Comparison of ENCODE assay signal across 1 cellular context in the genomic region with DNA sequence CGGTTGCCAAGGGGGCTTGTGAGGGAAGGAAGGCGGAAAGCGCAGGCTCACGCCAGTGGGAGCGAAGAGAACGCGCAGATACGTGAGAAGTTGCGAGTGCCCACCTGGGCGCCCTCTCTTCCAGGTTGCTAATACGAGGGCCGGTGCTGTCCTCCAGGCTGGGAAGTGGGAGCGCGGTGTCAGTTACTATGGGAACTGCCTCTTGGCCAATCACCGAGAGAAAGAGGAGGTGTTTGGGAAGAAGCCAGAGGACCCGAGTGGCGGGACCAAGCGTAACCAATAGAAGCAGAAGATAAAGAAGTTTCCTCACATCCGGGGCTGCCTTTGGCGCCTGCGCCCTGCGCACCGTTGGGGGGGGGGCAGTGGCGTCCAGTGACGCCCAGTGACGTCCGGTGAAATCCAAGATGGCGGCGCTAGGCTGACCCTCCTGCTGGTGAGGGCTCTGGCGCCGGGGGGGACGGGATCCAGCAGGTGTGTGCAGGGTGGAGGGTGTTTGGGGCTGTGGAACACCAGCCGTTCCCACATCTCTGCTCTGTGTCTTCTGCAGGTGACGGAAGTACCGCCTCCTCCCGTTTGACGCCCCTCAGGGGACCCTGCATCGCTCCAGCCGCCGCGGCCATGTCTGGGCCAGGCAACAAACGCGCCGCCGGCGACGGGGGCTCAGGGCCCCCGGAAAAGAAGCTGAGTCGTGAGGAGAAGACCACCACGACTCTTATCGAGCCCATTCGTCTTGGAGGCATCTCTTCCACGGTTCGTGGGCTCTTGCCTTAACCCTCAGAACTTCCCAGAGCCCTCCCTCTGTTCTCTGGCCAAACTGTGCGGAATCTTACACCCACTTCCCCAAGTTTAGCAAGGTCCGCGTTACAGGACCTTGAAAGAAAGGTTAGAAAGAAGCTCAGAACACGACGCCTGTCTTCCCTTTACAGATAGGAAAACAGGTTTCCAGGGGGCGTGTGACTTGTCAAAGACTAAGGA.
TF ChIP-seq lines count a peak whose summit lies in the region.

CFAP119 (minus strand) TSS at position 135 of the 975 bp plus-strand sequence. CDS start 314 bp downstream, outside the sequence.
RNF40 (plus strand) TSS at position 395 of the 975 bp plus-strand sequence; CDS start at position 619, 224 bp downstream.

TF ChIP-seq in HepG2, 621 proteins besides CTCF, POLR2A, EP300 and RAD21 (continued from another document and continues in another):
- 0 out of 2 replicates have a peak, but pooled peaks have one; percentile 64 for TF ChIP-seq ERF (CRISPR knock-in tag; IDR thresholded peaks at IDR 0.05)
- TF ChIP-seq PHF20 (CRISPR knock-in tag; IDR thresholded peaks at IDR 0.05) = peak; percentile 81
- TF ChIP-seq TFDP2 (CRISPR knock-in tag; IDR thresholded peaks at IDR 0.05) = peak; percentile 85
- 0 out of 2 replicates have a peak, but pooled peaks have one; percentile 82 for TF ChIP-seq TEAD2 (CRISPR knock-in tag; IDR thresholded peaks at IDR 0.05)
- TF ChIP-seq, protein P1, sequence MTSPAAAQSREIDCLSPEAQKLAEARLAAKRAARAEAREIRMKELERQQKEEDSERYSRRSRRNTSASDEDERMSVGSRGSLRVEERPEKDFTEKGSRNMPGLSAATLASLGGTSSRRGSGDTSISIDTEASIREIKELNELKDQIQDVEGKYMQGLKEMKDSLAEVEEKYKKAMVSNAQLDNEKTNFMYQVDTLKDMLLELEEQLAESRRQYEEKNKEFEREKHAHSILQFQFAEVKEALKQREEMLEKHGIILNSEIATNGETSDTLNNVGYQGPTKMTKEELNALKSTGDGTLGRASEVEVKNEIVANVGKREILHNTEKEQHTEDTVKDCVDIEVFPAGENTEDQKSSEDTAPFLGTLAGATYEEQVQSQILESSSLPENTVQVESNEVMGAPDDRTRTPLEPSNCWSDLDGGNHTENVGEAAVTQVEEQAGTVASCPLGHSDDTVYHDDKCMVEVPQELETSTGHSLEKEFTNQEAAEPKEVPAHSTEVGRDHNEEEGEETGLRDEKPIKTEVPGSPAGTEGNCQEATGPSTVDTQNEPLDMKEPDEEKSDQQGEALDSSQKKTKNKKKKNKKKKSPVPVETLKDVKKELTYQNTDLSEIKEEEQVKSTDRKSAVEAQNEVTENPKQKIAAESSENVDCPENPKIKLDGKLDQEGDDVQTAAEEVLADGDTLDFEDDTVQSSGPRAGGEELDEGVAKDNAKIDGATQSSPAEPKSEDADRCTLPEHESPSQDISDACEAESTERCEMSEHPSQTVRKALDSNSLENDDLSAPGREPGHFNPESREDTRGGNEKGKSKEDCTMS (CRISPR knock-in tag; conservative IDR thresholded peaks at IDR 0.05) = peak; percentile 85; the same call in 1 of the 2 replicates
- TF ChIP-seq, protein P2, sequence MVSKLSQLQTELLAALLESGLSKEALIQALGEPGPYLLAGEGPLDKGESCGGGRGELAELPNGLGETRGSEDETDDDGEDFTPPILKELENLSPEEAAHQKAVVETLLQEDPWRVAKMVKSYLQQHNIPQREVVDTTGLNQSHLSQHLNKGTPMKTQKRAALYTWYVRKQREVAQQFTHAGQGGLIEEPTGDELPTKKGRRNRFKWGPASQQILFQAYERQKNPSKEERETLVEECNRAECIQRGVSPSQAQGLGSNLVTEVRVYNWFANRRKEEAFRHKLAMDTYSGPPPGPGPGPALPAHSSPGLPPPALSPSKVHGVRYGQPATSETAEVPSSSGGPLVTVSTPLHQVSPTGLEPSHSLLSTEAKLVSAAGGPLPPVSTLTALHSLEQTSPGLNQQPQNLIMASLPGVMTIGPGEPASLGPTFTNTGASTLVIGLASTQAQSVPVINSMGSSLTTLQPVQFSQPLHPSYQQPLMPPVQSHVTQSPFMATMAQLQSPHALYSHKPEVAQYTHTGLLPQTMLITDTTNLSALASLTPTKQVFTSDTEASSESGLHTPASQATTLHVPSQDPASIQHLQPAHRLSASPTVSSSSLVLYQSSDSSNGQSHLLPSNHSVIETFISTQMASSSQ (IDR thresholded peaks at IDR 0.05; ENCODE audit: low read depth) = no peak
- TF ChIP-seq, protein P2 (CRISPR knock-in tag; IDR thresholded peaks at IDR 0.05; ENCODE audit: borderline replicate concordance) = no peak; the same call in 1 of the 2 replicates
- TF ChIP-seq ZNF329 (CRISPR knock-in tag; IDR thresholded peaks at IDR 0.05; ENCODE audit: low read depth) = peak; percentile 81
- peak; percentile 62; the same call in 1 of the 2 replicates for TF ChIP-seq ZNF878 (CRISPR knock-in tag; IDR thresholded peaks at IDR 0.05)
- TF ChIP-seq, protein P3, sequence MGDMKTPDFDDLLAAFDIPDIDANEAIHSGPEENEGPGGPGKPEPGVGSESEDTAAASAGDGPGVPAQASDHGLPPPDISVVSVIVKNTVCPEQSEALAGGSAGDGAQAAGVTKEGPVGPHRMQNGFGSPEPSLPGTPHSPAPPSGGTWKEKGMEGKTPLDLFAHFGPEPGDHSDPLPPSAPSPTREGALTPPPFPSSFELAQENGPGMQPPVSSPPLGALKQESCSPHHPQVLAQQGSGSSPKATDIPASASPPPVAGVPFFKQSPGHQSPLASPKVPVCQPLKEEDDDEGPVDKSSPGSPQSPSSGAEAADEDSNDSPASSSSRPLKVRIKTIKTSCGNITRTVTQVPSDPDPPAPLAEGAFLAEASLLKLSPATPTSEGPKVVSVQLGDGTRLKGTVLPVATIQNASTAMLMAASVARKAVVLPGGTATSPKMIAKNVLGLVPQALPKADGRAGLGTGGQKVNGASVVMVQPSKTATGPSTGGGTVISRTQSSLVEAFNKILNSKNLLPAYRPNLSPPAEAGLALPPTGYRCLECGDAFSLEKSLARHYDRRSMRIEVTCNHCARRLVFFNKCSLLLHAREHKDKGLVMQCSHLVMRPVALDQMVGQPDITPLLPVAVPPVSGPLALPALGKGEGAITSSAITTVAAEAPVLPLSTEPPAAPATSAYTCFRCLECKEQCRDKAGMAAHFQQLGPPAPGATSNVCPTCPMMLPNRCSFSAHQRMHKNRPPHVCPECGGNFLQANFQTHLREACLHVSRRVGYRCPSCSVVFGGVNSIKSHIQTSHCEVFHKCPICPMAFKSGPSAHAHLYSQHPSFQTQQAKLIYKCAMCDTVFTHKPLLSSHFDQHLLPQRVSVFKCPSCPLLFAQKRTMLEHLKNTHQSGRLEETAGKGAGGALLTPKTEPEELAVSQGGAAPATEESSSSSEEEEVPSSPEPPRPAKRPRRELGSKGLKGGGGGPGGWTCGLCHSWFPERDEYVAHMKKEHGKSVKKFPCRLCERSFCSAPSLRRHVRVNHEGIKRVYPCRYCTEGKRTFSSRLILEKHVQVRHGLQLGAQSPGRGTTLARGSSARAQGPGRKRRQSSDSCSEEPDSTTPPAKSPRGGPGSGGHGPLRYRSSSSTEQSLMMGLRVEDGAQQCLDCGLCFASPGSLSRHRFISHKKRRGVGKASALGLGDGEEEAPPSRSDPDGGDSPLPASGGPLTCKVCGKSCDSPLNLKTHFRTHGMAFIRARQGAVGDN (CRISPR knock-in tag; IDR thresholded peaks at IDR 0.05) = peak; percentile 85
- TF ChIP-seq U2AF2 (IDR thresholded peaks at IDR 0.05; ENCODE audit: low read depth, low read length) = no peak
- no peak for TF ChIP-seq KDM1A (CRISPR knock-in tag; IDR thresholded peaks at IDR 0.05)
- peak; percentile 76 for TF ChIP-seq ZNF205 (CRISPR knock-in tag; IDR thresholded peaks at IDR 0.05)
- TF ChIP-seq DMAP1 (CRISPR knock-in tag; IDR thresholded peaks at IDR 0.05) = peak; percentile 78; the same call in 1 of the 2 replicates
- TF ChIP-seq ZNF674 (CRISPR knock-in tag; IDR thresholded peaks at IDR 0.05; ENCODE audit: low read depth) = 0 out of 2 replicates have a peak, but pooled peaks have one; percentile 19
- TF ChIP-seq SMARCE1 (IDR thresholded peaks at IDR 0.05; ENCODE audit: borderline replicate concordance) = no peak
- peak; percentile 69; the same call in 1 of the 2 replicates for TF ChIP-seq IRF2 (CRISPR knock-in tag; IDR thresholded peaks at IDR 0.05)
- TF ChIP-seq ZNF564 (CRISPR knock-in tag; IDR thresholded peaks at IDR 0.05) = peak; percentile 74; the same call in 1 of the 2 replicates
- TF ChIP-seq, protein P4, sequence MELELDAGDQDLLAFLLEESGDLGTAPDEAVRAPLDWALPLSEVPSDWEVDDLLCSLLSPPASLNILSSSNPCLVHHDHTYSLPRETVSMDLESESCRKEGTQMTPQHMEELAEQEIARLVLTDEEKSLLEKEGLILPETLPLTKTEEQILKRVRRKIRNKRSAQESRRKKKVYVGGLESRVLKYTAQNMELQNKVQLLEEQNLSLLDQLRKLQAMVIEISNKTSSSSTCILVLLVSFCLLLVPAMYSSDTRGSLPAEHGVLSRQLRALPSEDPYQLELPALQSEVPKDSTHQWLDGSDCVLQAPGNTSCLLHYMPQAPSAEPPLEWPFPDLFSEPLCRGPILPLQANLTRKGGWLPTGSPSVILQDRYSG (CRISPR knock-in tag; IDR thresholded peaks at IDR 0.05) = 0 out of 2 replicates have a peak, but pooled peaks have one; percentile 47
- TF ChIP-seq TERF1 (CRISPR knock-in tag; IDR thresholded peaks at IDR 0.05) = no peak
- TF ChIP-seq ZFP82 (CRISPR knock-in tag; IDR thresholded peaks at IDR 0.05; ENCODE audit: borderline replicate concordance) = no peak
- TF ChIP-seq NFYC (CRISPR knock-in tag; IDR thresholded peaks at IDR 0.05) = peak; percentile 85
- TF ChIP-seq YY1 (IDR thresholded peaks at IDR 0.05; ENCODE audit: insufficient read depth, insufficient replicate concordance, low read depth, low read length) = peak; percentile 99
- no peak for TF ChIP-seq SCMH1 (CRISPR knock-in tag; IDR thresholded peaks at IDR 0.05; ENCODE audit: borderline replicate concordance)
- TF ChIP-seq ZNF891 (CRISPR knock-in tag; IDR thresholded peaks at IDR 0.05) = peak; percentile 68
- peak; percentile 67 for TF ChIP-seq ELF1 (CRISPR knock-in tag; IDR thresholded peaks at IDR 0.05)
- TF ChIP-seq NFE2L1 (CRISPR knock-in tag; IDR thresholded peaks at IDR 0.05; ENCODE audit: borderline replicate concordance) = no peak
- TF ChIP-seq, protein P5, sequence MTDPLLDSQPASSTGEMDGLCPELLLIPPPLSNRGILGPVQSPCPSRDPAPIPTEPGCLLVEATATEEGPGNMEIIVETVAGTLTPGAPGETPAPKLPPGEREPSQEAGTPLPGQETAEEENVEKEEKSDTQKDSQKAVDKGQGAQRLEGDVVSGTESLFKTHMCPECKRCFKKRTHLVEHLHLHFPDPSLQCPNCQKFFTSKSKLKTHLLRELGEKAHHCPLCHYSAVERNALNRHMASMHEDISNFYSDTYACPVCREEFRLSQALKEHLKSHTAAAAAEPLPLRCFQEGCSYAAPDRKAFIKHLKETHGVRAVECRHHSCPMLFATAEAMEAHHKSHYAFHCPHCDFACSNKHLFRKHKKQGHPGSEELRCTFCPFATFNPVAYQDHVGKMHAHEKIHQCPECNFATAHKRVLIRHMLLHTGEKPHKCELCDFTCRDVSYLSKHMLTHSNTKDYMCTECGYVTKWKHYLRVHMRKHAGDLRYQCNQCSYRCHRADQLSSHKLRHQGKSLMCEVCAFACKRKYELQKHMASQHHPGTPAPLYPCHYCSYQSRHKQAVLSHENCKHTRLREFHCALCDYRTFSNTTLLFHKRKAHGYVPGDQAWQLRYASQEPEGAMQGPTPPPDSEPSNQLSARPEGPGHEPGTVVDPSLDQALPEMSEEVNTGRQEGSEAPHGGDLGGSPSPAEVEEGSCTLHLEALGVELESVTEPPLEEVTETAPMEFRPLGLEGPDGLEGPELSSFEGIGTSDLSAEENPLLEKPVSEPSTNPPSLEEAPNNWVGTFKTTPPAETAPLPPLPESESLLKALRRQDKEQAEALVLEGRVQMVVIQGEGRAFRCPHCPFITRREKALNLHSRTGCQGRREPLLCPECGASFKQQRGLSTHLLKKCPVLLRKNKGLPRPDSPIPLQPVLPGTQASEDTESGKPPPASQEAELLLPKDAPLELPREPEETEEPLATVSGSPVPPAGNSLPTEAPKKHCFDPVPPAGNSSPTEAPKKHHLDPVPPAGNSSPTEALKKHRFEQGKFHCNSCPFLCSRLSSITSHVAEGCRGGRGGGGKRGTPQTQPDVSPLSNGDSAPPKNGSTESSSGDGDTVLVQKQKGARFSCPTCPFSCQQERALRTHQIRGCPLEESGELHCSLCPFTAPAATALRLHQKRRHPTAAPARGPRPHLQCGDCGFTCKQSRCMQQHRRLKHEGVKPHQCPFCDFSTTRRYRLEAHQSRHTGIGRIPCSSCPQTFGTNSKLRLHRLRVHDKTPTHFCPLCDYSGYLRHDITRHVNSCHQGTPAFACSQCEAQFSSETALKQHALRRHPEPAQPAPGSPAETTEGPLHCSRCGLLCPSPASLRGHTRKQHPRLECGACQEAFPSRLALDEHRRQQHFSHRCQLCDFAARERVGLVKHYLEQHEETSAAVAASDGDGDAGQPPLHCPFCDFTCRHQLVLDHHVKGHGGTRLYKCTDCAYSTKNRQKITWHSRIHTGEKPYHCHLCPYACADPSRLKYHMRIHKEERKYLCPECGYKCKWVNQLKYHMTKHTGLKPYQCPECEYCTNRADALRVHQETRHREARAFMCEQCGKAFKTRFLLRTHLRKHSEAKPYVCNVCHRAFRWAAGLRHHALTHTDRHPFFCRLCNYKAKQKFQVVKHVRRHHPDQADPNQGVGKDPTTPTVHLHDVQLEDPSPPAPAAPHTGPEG (CRISPR knock-in tag; IDR thresholded peaks at IDR 0.05) = no peak
- TF ChIP-seq ZNF256 (CRISPR knock-in tag; conservative IDR thresholded peaks at IDR 0.05) = 0 out of 2 replicates have a peak, but pooled peaks have one; percentile 71
- TF ChIP-seq RFXAP (CRISPR knock-in tag; IDR thresholded peaks at IDR 0.05; ENCODE audit: borderline replicate concordance) = peak; percentile 76; the same call in 1 of the 2 replicates
- no peak for TF ChIP-seq PRMT3 (CRISPR knock-in tag; IDR thresholded peaks at IDR 0.05; ENCODE audit: borderline replicate concordance, low read depth)
